In genomic region chr3:8739757-8740508, GRCh38 we compare ENCODE assay signal across 12 cellular contexts. TPM values are rescaled to one million over a fixed set of nuclear protein-coding genes. Genes with fewer than 3 reads are reported as not detected.
DNase-seq lines count a peak whose midpoint lies in the region; ATAC-seq and TF ChIP-seq lines count a peak whose summit lies in the region.
"Had no signal": no experiment of that assay in that cellular context is flagged by ENCODE, and none has a peak within 500 bp of the region (broad histone marks: within the 10 kb centered on the region; RNA-seq: fewer than 3 reads in every experiment).

No MANE protein-coding gene starts in this region.

- peak overlapping the region; percentile 44 for H3K27ac Mint-ChIP-seq in neural crest cell (ENCODE audit: unreplicated experiment)
- H3K27ac Mint-ChIP-seq: activated B cell treated with CpG ODN at 0.5 μM for 24 hours had no signal

- peak; percentile 79 for ATAC-seq in HG03432 (IDR thresholded peaks at IDR 0.05; ENCODE audit: unreplicated experiment)
- ATAC-seq in HG02870 (IDR thresholded peaks at IDR 0.05; ENCODE audit: unreplicated experiment) = no peak
- no peak for ATAC-seq in HG03460 (IDR thresholded peaks at IDR 0.05; ENCODE audit: unreplicated experiment)
- ATAC-seq: left colon had no signal

- H3K36me3 Mint-ChIP-seq in neural crest cell (ENCODE audit: low read depth) = no peaks in the 10 kb centered on the region

- no peaks in the 10 kb centered on the region for H3K9me3 Mint-ChIP-seq in neural crest cell
- H3K9me3 Mint-ChIP-seq: activated B cell treated with CpG ODN at 0.5 μM for 24 hours had no signal

- DNase-seq in GM12865 (ENCODE audit: low read depth) (peak; percentile 12), astrocyte of the spinal cord (ENCODE audit: low read depth, low spot score) (peak; percentile 60), neural crest cell (ENCODE audit: low read depth, low spot score) (no peak), T-helper 2 cell (no peak)
- DNase-seq: activated B cell treated with CpG ODN at 0.5 μM for 24 hours, left colon, NCI-H2081 treated with DMSO at 0.1 percent for 48 hours had no signal

- H3K4me3 ChIP-seq in GM12865 (ENCODE audit: low read depth, low read length) (no peak overlapping the region), astrocyte of the spinal cord (ENCODE audit: low read depth, low read length) (no peak overlapping the region)
- H3K4me3 ChIP-seq: cardiac muscle cell, suprapubic skin had no signal

- no peaks in the 10 kb centered on the region for H3K27me3 Mint-ChIP-seq in neural crest cell (ENCODE audit: low read depth)

- TF ChIP-seq CTCF in GM12865 (IDR thresholded peaks at IDR 0.05; ENCODE audit: insufficient read depth, low read depth, low read length, missing control alignments) (no peak), astrocyte of the spinal cord (IDR thresholded peaks at IDR 0.05; ENCODE audit: low read depth, low read length) (no peak), neural crest cell (conservative IDR thresholded peaks at IDR 0.05) (no peak)

- in situ Hi-C loops in astrocyte of the spinal cord (cut with HindIII; ENCODE audit: low sequenced_read_pairs) = no loop called here

- peaks cover 21% of the 10 kb centered on the region for H3K4me1 Mint-ChIP-seq in neural crest cell
- H3K4me1 Mint-ChIP-seq: activated B cell treated with CpG ODN at 0.5 μM for 24 hours had no signal

- no peak overlapping the region for H3K4me3 Mint-ChIP-seq in neural crest cell
- H3K4me3 Mint-ChIP-seq: activated B cell treated with CpG ODN at 0.5 μM for 24 hours had no signal

RNA-seq across cellular contexts. Expression of gene CAV3, which starts 6.3 kb away (rescaled TPM):
- not detected in 2 replicates for total RNA-seq in neural crest cell
- total RNA-seq: activated B cell treated with CpG ODN at 0.5 μM for 24 hours, left colon, suprapubic skin had no signal

RNA-seq across cellular contexts. Expression of gene OXTR, which starts 29.5 kb away (rescaled TPM):
- total RNA-seq in neural crest cell = 5.3 and 7.9 TPM in 2 replicates

Comparison
In these comparisons a context has a peak if more than half of its experiments do, and no peak if none do; other contexts are left out.
1. DNase-seq: peak in GM12865 (single experiment) and astrocyte of the spinal cord (single experiment); none in neural crest cell (single experiment) and T-helper 2 cell (0 of 5).